Comparison of ENCODE assay signal across 1 cellular context in the genomic region with DNA sequence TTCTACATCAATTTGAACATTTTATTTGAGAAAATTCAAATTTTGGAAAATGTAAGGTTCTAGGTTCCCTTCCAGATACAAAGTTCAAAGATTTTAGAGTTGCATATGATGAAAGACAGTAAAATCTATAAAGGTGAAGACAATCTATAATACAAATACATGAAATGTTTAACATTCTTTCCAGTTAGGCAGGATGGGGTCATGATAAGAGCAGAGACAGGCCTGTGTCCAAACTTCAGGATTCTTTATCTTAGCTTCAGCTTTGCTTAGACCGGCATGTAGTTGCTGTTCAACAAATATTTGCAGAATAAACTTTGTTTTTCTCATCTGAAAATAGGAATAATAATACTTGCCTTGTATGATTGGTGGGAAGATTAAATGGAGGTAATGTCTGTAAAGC.
A peak's percentile ranks its signal among the peaks of the same experiment; 100 is the strongest.
TF ChIP-seq lines count a peak whose summit lies in the region.

No MANE protein-coding gene starts in this region.

TF ChIP-seq in HepG2, 621 proteins besides CTCF, POLR2A, EP300 and RAD21 (continued from another document and continues in another):
- TF ChIP-seq, protein P1, sequence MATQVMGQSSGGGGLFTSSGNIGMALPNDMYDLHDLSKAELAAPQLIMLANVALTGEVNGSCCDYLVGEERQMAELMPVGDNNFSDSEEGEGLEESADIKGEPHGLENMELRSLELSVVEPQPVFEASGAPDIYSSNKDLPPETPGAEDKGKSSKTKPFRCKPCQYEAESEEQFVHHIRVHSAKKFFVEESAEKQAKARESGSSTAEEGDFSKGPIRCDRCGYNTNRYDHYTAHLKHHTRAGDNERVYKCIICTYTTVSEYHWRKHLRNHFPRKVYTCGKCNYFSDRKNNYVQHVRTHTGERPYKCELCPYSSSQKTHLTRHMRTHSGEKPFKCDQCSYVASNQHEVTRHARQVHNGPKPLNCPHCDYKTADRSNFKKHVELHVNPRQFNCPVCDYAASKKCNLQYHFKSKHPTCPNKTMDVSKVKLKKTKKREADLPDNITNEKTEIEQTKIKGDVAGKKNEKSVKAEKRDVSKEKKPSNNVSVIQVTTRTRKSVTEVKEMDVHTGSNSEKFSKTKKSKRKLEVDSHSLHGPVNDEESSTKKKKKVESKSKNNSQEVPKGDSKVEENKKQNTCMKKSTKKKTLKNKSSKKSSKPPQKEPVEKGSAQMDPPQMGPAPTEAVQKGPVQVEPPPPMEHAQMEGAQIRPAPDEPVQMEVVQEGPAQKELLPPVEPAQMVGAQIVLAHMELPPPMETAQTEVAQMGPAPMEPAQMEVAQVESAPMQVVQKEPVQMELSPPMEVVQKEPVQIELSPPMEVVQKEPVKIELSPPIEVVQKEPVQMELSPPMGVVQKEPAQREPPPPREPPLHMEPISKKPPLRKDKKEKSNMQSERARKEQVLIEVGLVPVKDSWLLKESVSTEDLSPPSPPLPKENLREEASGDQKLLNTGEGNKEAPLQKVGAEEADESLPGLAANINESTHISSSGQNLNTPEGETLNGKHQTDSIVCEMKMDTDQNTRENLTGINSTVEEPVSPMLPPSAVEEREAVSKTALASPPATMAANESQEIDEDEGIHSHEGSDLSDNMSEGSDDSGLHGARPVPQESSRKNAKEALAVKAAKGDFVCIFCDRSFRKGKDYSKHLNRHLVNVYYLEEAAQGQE (IDR thresholded peaks at IDR 0.05; ENCODE audit: borderline replicate concordance in 1 of 2, low read depth in 1 of 2, low read length in 2 of 2): no peak
- no peak for TF ChIP-seq POLR2AphosphoS5 (IDR thresholded peaks at IDR 0.05; ENCODE audit: low read depth, low read length)
- no peak for TF ChIP-seq RFXANK (CRISPR knock-in tag; IDR thresholded peaks at IDR 0.05)
- TF ChIP-seq HOXD1 (CRISPR knock-in tag; IDR thresholded peaks at IDR 0.05): no peak
- TF ChIP-seq NFE2L2 (IDR thresholded peaks at IDR 0.05; ENCODE audit: low read length): no peak
- peak; percentile 56; the same call in 1 of the 2 replicates for TF ChIP-seq HDAC2 (CRISPR knock-in tag; IDR thresholded peaks at IDR 0.05)
- TF ChIP-seq, protein P2, sequence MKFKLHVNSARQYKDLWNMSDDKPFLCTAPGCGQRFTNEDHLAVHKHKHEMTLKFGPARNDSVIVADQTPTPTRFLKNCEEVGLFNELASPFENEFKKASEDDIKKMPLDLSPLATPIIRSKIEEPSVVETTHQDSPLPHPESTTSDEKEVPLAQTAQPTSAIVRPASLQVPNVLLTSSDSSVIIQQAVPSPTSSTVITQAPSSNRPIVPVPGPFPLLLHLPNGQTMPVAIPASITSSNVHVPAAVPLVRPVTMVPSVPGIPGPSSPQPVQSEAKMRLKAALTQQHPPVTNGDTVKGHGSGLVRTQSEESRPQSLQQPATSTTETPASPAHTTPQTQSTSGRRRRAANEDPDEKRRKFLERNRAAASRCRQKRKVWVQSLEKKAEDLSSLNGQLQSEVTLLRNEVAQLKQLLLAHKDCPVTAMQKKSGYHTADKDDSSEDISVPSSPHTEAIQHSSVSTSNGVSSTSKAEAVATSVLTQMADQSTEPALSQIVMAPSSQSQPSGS (CRISPR knock-in tag; IDR thresholded peaks at IDR 0.05): no peak
- TF ChIP-seq HOMEZ (CRISPR knock-in tag; IDR thresholded peaks at IDR 0.05; ENCODE audit: low read depth): no peak
- peak; percentile 32; the same call in 1 of the 2 replicates for TF ChIP-seq SIX1 (CRISPR knock-in tag; IDR thresholded peaks at IDR 0.05; ENCODE audit: borderline replicate concordance)
- TF ChIP-seq GZF1 (CRISPR knock-in tag; IDR thresholded peaks at IDR 0.05): no peak
- TF ChIP-seq ZNF629 (CRISPR knock-in tag; conservative IDR thresholded peaks at IDR 0.05): no peak
- no peak for TF ChIP-seq SCMH1 (CRISPR knock-in tag; IDR thresholded peaks at IDR 0.05; ENCODE audit: borderline replicate concordance)
- TF ChIP-seq ZSCAN20 (CRISPR knock-in tag; IDR thresholded peaks at IDR 0.05; ENCODE audit: borderline replicate concordance): no peak
- peak; percentile 95 for TF ChIP-seq NCOA2 (CRISPR knock-in tag; IDR thresholded peaks at IDR 0.05)
- TF ChIP-seq TIGD3 (CRISPR knock-in tag; IDR thresholded peaks at IDR 0.05; ENCODE audit: borderline replicate concordance): no peak
- TF ChIP-seq ZNF589 (CRISPR knock-in tag; conservative IDR thresholded peaks at IDR 0.05): no peak
- no peak for TF ChIP-seq RORA (CRISPR knock-in tag; IDR thresholded peaks at IDR 0.05)
- no peak for TF ChIP-seq TBP (CRISPR knock-in tag; IDR thresholded peaks at IDR 0.05)
- no peak for TF ChIP-seq ZNF597 (CRISPR knock-in tag; IDR thresholded peaks at IDR 0.05)
- TF ChIP-seq ZNF180 (CRISPR knock-in tag; IDR thresholded peaks at IDR 0.05; ENCODE audit: borderline replicate concordance, low read depth): no peak
- no peak for TF ChIP-seq ZNF616 (CRISPR knock-in tag; IDR thresholded peaks at IDR 0.05; ENCODE audit: low read depth)
- TF ChIP-seq ZNF775 (CRISPR knock-in tag; IDR thresholded peaks at IDR 0.05; ENCODE audit: borderline replicate concordance): no peak
- TF ChIP-seq, protein P3, sequence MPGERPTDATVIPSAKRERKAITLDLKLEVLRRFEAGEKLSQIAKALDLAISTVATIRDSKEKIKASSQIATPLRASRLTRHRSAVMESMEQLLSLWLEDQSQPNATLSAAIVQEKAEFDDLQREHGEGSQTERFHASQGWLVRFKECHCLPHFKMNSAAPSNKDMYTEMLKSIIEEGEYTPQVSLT (CRISPR knock-in tag; IDR thresholded peaks at IDR 0.05; ENCODE audit: borderline replicate concordance, low read depth): no peak
- TF ChIP-seq KLF9 (CRISPR knock-in tag; IDR thresholded peaks at IDR 0.05; ENCODE audit: low read depth): no peak
- no peak for TF ChIP-seq SMARCE1 (IDR thresholded peaks at IDR 0.05; ENCODE audit: borderline replicate concordance)
- no peak for TF ChIP-seq ZIK1 (CRISPR knock-in tag; IDR thresholded peaks at IDR 0.05; ENCODE audit: borderline replicate concordance, low read depth)
- TF ChIP-seq BHLHE40 (IDR thresholded peaks at IDR 0.05; ENCODE audit: low read length): no peak
- no peak for TF ChIP-seq ZNF34 (CRISPR knock-in tag; IDR thresholded peaks at IDR 0.05; ENCODE audit: borderline replicate concordance)
- no peak for TF ChIP-seq NCOA5 (CRISPR knock-in tag; IDR thresholded peaks at IDR 0.05)
- TF ChIP-seq MLLT10 (CRISPR knock-in tag; IDR thresholded peaks at IDR 0.05): no peak
- TF ChIP-seq ZNF3 (CRISPR knock-in tag; IDR thresholded peaks at IDR 0.05): no peak
- no peak for TF ChIP-seq TGIF2 (CRISPR knock-in tag; IDR thresholded peaks at IDR 0.05)
- TF ChIP-seq ZBTB38 (CRISPR knock-in tag; IDR thresholded peaks at IDR 0.05): no peak
- TF ChIP-seq GABPA (IDR thresholded peaks at IDR 0.05; ENCODE audit: low read depth, low read length): no peak
- no peak for TF ChIP-seq GABPA (CRISPR knock-in tag; IDR thresholded peaks at IDR 0.05; ENCODE audit: low read depth)
- no peak for TF ChIP-seq SIN3A (IDR thresholded peaks at IDR 0.05; ENCODE audit: borderline replicate concordance, low read depth, low read length)
- no peak for TF ChIP-seq DNMT1 (CRISPR knock-in tag; IDR thresholded peaks at IDR 0.05)
- TF ChIP-seq EED (CRISPR knock-in tag; IDR thresholded peaks at IDR 0.05): no peak
- TF ChIP-seq, protein P4, sequence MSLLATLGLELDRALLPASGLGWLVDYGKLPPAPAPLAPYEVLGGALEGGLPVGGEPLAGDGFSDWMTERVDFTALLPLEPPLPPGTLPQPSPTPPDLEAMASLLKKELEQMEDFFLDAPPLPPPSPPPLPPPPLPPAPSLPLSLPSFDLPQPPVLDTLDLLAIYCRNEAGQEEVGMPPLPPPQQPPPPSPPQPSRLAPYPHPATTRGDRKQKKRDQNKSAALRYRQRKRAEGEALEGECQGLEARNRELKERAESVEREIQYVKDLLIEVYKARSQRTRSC (CRISPR knock-in tag; IDR thresholded peaks at IDR 0.05; ENCODE audit: low read depth): no peak
- TF ChIP-seq PRDM4 (CRISPR knock-in tag; IDR thresholded peaks at IDR 0.05; ENCODE audit: borderline replicate concordance): no peak
- peak; percentile 49; the same call in 1 of the 2 replicates for TF ChIP-seq KAT8 (CRISPR knock-in tag; IDR thresholded peaks at IDR 0.05)
- peak; percentile 41; the same call in 1 of the 2 replicates for TF ChIP-seq HDAC1 (CRISPR knock-in tag; IDR thresholded peaks at IDR 0.05)
- TF ChIP-seq THAP11 (CRISPR knock-in tag; IDR thresholded peaks at IDR 0.05): no peak
- peak; percentile 68; the same call in 1 of the 2 replicates for TF ChIP-seq HNF4A (CRISPR knock-in tag; IDR thresholded peaks at IDR 0.05)
- no peak for TF ChIP-seq ZNF207 (IDR thresholded peaks at IDR 0.05; ENCODE audit: borderline replicate concordance)
- no peak for TF ChIP-seq ZNF441 (CRISPR knock-in tag; IDR thresholded peaks at IDR 0.05; ENCODE audit: borderline replicate concordance)
- no peak for TF ChIP-seq SNAPC2 (CRISPR knock-in tag; IDR thresholded peaks at IDR 0.05)
- TF ChIP-seq KAT2B (IDR thresholded peaks at IDR 0.05; ENCODE audit: borderline replicate concordance, low read depth, low read length): peak; percentile 85
- no peak for TF ChIP-seq CREB1 (IDR thresholded peaks at IDR 0.05)
- TF ChIP-seq CREB1 (CRISPR knock-in tag; IDR thresholded peaks at IDR 0.05): no peak
- TF ChIP-seq, protein P5, sequence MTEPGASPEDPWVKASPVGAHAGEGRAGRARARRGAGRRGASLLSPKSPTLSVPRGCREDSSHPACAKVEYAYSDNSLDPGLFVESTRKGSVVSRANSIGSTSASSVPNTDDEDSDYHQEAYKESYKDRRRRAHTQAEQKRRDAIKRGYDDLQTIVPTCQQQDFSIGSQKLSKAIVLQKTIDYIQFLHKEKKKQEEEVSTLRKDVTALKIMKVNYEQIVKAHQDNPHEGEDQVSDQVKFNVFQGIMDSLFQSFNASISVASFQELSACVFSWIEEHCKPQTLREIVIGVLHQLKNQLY (CRISPR knock-in tag; IDR thresholded peaks at IDR 0.05): 0 out of 2 replicates have a peak, but pooled peaks have one; percentile 29
- TF ChIP-seq HOXA5 (CRISPR knock-in tag; IDR thresholded peaks at IDR 0.05): no peak
- 0 out of 2 replicates have a peak, but pooled peaks have one; percentile 12 for TF ChIP-seq SAP130 (CRISPR knock-in tag; IDR thresholded peaks at IDR 0.05; ENCODE audit: low read depth)
- 0 out of 2 replicates have a peak, but pooled peaks have one; percentile 15 for TF ChIP-seq ZNF331 (CRISPR knock-in tag; IDR thresholded peaks at IDR 0.05)
- no peak for TF ChIP-seq ARNTL (CRISPR knock-in tag; IDR thresholded peaks at IDR 0.05)
- TF ChIP-seq MXD1 (CRISPR knock-in tag; IDR thresholded peaks at IDR 0.05): no peak
- no peak for TF ChIP-seq AGO2 (optimal IDR thresholded peaks at IDR 0.05; ENCODE audit: low read depth, low read length)
- TF ChIP-seq JARID2 (CRISPR knock-in tag; IDR thresholded peaks at IDR 0.05; ENCODE audit: insufficient replicate concordance): no peak
